8 cellular contexts compared by ENCODE assay signal in genomic region chr4:173538148-173538902, GRCh38. TPM values are rescaled to one million over a fixed set of nuclear protein-coding genes. Genes with fewer than 3 reads are reported as not detected.
A peak's percentile ranks its signal among the peaks of the same experiment; 100 is the strongest.
DNase-seq lines count a peak whose midpoint lies in the region; ATAC-seq and TF ChIP-seq lines count a peak whose summit lies in the region.

No MANE protein-coding gene starts in this region.

- peaks cover 3% of the 10 kb centered on the region for H3K9me3 Mint-ChIP-seq in activated naive CD4-positive, alpha-beta T cell treated with anti-CD3 and anti-CD28 coated beads for 36 hours

- peaks cover 12% of the 10 kb centered on the region for H3K4me1 Mint-ChIP-seq in activated naive CD4-positive, alpha-beta T cell treated with anti-CD3 and anti-CD28 coated beads for 36 hours (ENCODE audit: low read depth)

- no peak for TF ChIP-seq EP300 in SK-N-SH (IDR thresholded peaks at IDR 0.05; ENCODE audit: borderline replicate concordance in 1 of 2, low read depth in 1 of 2, low read length in 1 of 2)
- TF ChIP-seq EP300 in sigmoid colon (IDR thresholded peaks at IDR 0.05), result no peak

- H3K9me3 ChIP-seq in SK-N-SH (no peaks in the 10 kb centered on the region), heart right ventricle (no peaks in the 10 kb centered on the region), sigmoid colon (no peaks in the 10 kb centered on the region)

- ATAC-seq in heart right ventricle, result peak; percentile 76 to 87 (median 80)
- ATAC-seq in GM21447 (IDR thresholded peaks at IDR 0.05; ENCODE audit: unreplicated experiment), result no peak

- H3F3A ChIP-seq in SK-N-SH (replicated peaks; ENCODE audit: insufficient read depth), result peaks cover 5% of the 10 kb centered on the region

- POLR2A ChIA-PET in SK-N-SH (lab: Yijun Ruan, JAX), result interaction anchor here (0.6 to 7.8 kb wide), 21 partner anchors 10 to 722 kb away, joined by 3 to 76 read pairs (median 6); partner anchors contain the start of gene HAND2

- TF ChIP-seq POLR2A in sigmoid colon (IDR thresholded peaks at IDR 0.05), result no peak

- H3K27ac ChIP-seq in SK-N-SH (ENCODE audit: low read depth in 2 of 2, low read length in 1 of 2) (peak overlapping the region; percentile 91 to 99), heart right ventricle (peak overlapping the region; percentile 72 to 97 (median 90)), sigmoid colon (peak overlapping the region; percentile 70 to 99 (median 99))

- peak overlapping the region; percentile 71 for H3K9ac ChIP-seq in SK-N-SH

- peak overlapping the region; percentile 57 for H3K4me3 Mint-ChIP-seq in activated naive CD4-positive, alpha-beta T cell treated with anti-CD3 and anti-CD28 coated beads for 36 hours

- H3K27me3 ChIP-seq in SK-N-SH (ENCODE audit: insufficient read depth) (no peaks in the 10 kb centered on the region), heart right ventricle (peaks cover 0 to 99% (median 48%) of the 10 kb centered on the region in 7 donors), sigmoid colon (no peaks in the 10 kb centered on the region)

- H3K4me2 ChIP-seq in SK-N-SH, result peak overlapping the region; percentile 90

- H3K4me3 ChIP-seq in SK-N-SH (ENCODE audit: low read depth in 2 of 2, low read length in 1 of 2) (peak overlapping the region; percentile 61 to 62), heart right ventricle (peak overlapping the region; percentile 17 to 82 (median 54)), sigmoid colon (peak overlapping the region; percentile 27 to 96 (median 92))

- no peak overlapping the region for H3K27ac Mint-ChIP-seq in activated naive CD4-positive, alpha-beta T cell treated with anti-CD3 and anti-CD28 coated beads for 36 hours

- H3K79me2 ChIP-seq in SK-N-SH (ENCODE audit: insufficient read depth), result peaks cover 70% of the 10 kb centered on the region

- no peaks in the 10 kb centered on the region for H3K9me2 ChIP-seq in SK-N-SH

- H3K36me3 ChIP-seq in SK-N-SH (replicated peaks in 1 of 2; ENCODE audit: control insufficient read depth in 1 of 2, insufficient read depth in 2 of 2, low read length in 1 of 2) (peaks cover 4 to 68% of the 10 kb centered on the region in 2 experiments), heart right ventricle (no peaks in the 10 kb centered on the region), sigmoid colon (peaks cover 0 to 8% (median 0%) of the 10 kb centered on the region in 4 donors)

- peaks cover 71% of the 10 kb centered on the region for H3K27me3 Mint-ChIP-seq in activated naive CD4-positive, alpha-beta T cell treated with anti-CD3 and anti-CD28 coated beads for 36 hours (ENCODE audit: low read depth)

- TF ChIP-seq CTCF in SK-N-SH (IDR thresholded peaks at IDR 0.05) (no peak), heart right ventricle (IDR thresholded peaks at IDR 0.05) (no peak), sigmoid colon (IDR thresholded peaks at IDR 0.05) (peak in 1 of 4 experiments; percentile 10)

- DNase-seq in activated naive CD4-positive, alpha-beta T cell treated with anti-CD3 and anti-CD28 coated beads for 36 hours, result peak; percentile 11
- DNase-seq in activated naive CD4-positive, alpha-beta T cell treated with anti-CD3 and anti-CD28 coated beads, Interleukin-2, amount 50 U/mL, for 16 hours, result no peak
- DNase-seq in SK-N-SH, result peak; percentile 68
- DNase-seq in heart right ventricle, result peak; percentile 54 to 74
- peak; percentile 81 for DNase-seq in sigmoid colon
- DNase-seq in NCI-H2107 (lab: John Stamatoyannopoulos, UW), result no peak
- no peak for DNase-seq in stimulated activated CD4-positive, alpha-beta T cell treated with anti-CD3 and anti-CD28 coated beads, Interleukin-2, amount 100 ng/mL, for 24 hours

- peaks cover 2% of the 10 kb centered on the region for H3K36me3 Mint-ChIP-seq in activated naive CD4-positive, alpha-beta T cell treated with anti-CD3 and anti-CD28 coated beads for 36 hours (ENCODE audit: low read depth)

- no peaks in the 10 kb centered on the region for H4K20me1 ChIP-seq in SK-N-SH (ENCODE audit: insufficient read depth)

- TF ChIP-seq RAD21 in SK-N-SH (IDR thresholded peaks at IDR 0.05; ENCODE audit: low read length), result no peak

- 17% methylated on average over 20 of the region's 59 CpGs for WGBS in SK-N-SH (ENCODE audit: low lambda C conversion rate)
- WGBS in heart right ventricle, 2 donors, result 1 to 2% methylated on average over 59 of the region's 59 CpGs
- WGBS in sigmoid colon, 2 donors, result 3 to 8% methylated on average over 59 of the region's 59 CpGs

- CTCF ChIA-PET in activated naive CD4-positive, alpha-beta T cell treated with anti-CD3 and anti-CD28 coated beads for 36 hours (lab: Charles Lee), result interaction anchor here (1.4 kb wide), 1 partner anchor 35 kb away, joined by 4 read pairs; no protein-coding TSS in a partner anchor
- CTCF ChIA-PET in SK-N-SH (lab: Yijun Ruan, JAX), result interaction anchor here (0.6 to 6.0 kb wide), 16 partner anchors 8 to 712 kb away, joined by 3 to 57 read pairs (median 4); partner anchors contain the start of gene HAND2

- H3K4me1 ChIP-seq in SK-N-SH (ENCODE audit: control insufficient read depth in 1 of 2, insufficient read depth in 2 of 2, low read depth in 1 of 2, low read length in 1 of 2) (peaks cover 12 to 34% of the 10 kb centered on the region in 2 experiments; a peak in 3 of 4 replicates), heart right ventricle (peaks cover 0 to 61% (median 13%) of the 10 kb centered on the region in 9 donors), sigmoid colon (peaks cover 0 to 85% (median 61%) of the 10 kb centered on the region in 4 donors)

- peak overlapping the region; percentile 73 for H2AFZ ChIP-seq in SK-N-SH (ENCODE audit: low read depth)

- intact Hi-C loops in activated naive CD4-positive, alpha-beta T cell treated with anti-CD3 and anti-CD28 coated beads for 36 hours (cut with micrococcal nuclease), result loop anchor here (2.0 kb wide), 1 partner anchor 18 kb away; no protein-coding TSS in a partner anchor
- intact Hi-C loops in heart right ventricle (cut with DNase I) (loop anchor here in 7 of 10 donors (5.0 to 10.0 kb wide), 7 partner anchors 39 to 396 kb away; no protein-coding TSS in a partner anchor), sigmoid colon (cut with DNase I) (loop anchor here (5.0 to 10.0 kb wide), 3 partner anchors 206 to 614 kb away; no protein-coding TSS in a partner anchor)

TF ChIP-seq in SK-N-SH, 30 proteins besides CTCF, POLR2A, EP300 and RAD21:
- TF ChIP-seq TAF1 (IDR thresholded peaks at IDR 0.05; ENCODE audit: borderline replicate concordance, low read depth, low read length) (0 out of 2 replicates have a peak, but pooled peaks have one; percentile 8), CHD2 (IDR thresholded peaks at IDR 0.05; ENCODE audit: low read length, partially characterized antibody) (peak; percentile 5), SIN3A (IDR thresholded peaks at IDR 0.05; ENCODE audit: borderline replicate concordance, low read depth, low read length) (no peak), GATA2 (CRISPR knock-in tag; IDR thresholded peaks at IDR 0.05) (peak; percentile 7; the same call in 1 of the 2 replicates), IRF3 (IDR thresholded peaks at IDR 0.05; ENCODE audit: low read depth, low read length) (no peak), TEAD4 (IDR thresholded peaks at IDR 0.05; ENCODE audit: borderline replicate concordance, insufficient read depth) (no peak)

RNA-seq across cellular contexts. Expression of gene HAND2, which starts 8.3 kb away (rescaled TPM):
- not detected for total RNA-seq in activated naive CD4-positive, alpha-beta T cell treated with anti-CD3 and anti-CD28 coated beads for 36 hours
- polyA plus RNA-seq in SK-N-SH (2012; rRNA removed) (94.2 and 106 TPM in 2 replicates), heart right ventricle (10 to 100 TPM; 48.6 to 90.7 TPM), sigmoid colon (10 to 100 TPM in 1 of 3 donors, 1 to 10 TPM in 1, under 1 TPM in 1; 0.46 to 17.4 (median 7.2) TPM)
- 129 and 139 TPM in 2 replicates for polyA plus RNA-seq in SK-N-SH (2012; cell fraction: cytosol; rRNA removed)
- polyA plus RNA-seq in SK-N-SH (2012; cell fraction: nucleus; rRNA removed), result 96.3 and 128 TPM in 2 replicates
- total RNA-seq in heart right ventricle (100 to 1,000 TPM in 7 of 10 donors, 10 to 100 TPM in 3; 64.6 to 196 (median 130) TPM), sigmoid colon (100 to 1,000 TPM; 141 to 224 (median 180) TPM)

Comparison
In these comparisons a context has a peak if more than half of its experiments do, and no peak if none do; other contexts are left out.
1. DNase-seq: peak in activated naive CD4-positive, alpha-beta T cell treated with anti-CD3 and anti-CD28 coated beads for 36 hours (single experiment), SK-N-SH (single experiment), heart right ventricle (2 of 2) and sigmoid colon (single experiment); none in activated naive CD4-positive, alpha-beta T cell treated with anti-CD3 and anti-CD28 coated beads, Interleukin-2, amount 50 U/mL, for 16 hours (single experiment), NCI-H2107 (single experiment) and stimulated activated CD4-positive, alpha-beta T cell treated with anti-CD3 and anti-CD28 coated beads, Interleukin-2, amount 100 ng/mL, for 24 hours (0 of 2).
2. RNA of gene HAND2, which starts 8.3 kb away (total RNA-seq): 141 to 224 TPM in sigmoid colon and 64.6 to 196 TPM in heart right ventricle; not detected in activated naive CD4-positive, alpha-beta T cell treated with anti-CD3 and anti-CD28 coated beads for 36 hours; every median in the first group is over 10 times any median in the second.
3. Peak in every context shown above with its lines, with median percentiles within 50 percentile points of each other: H3K27ac ChIP-seq and H3K4me3 ChIP-seq.